In genomic region chr19:54470991-54471782, GRCh38 we compare ENCODE assay signal across 8 cellular contexts. TPM values are rescaled to one million over a fixed set of nuclear protein-coding genes. Genes with fewer than 3 reads are reported as not detected.
DNase-seq lines count a peak whose midpoint lies in the region; ATAC-seq, FAIRE-seq and TF ChIP-seq lines count a peak whose summit lies in the region.

No MANE protein-coding gene starts in this region.

- H3K27ac ChIP-seq in kidney (ENCODE audit: low read depth in 2 of 2, low read length in 2 of 2), result peak overlapping the region; percentile 2 to 67

- DNase-seq in HT-29 (ENCODE audit: low spot score), result peak; percentile 86
- DNase-seq in bronchial epithelial cell (ENCODE audit: low read depth), result no peak
- peak; percentile 83 for DNase-seq in kidney
- DNase-seq in stimulated activated naive B cell treated with anti-CD40 and anti-IgM and Interleukin-4, amounts not matched to agents 10 μg/mL and 1 μg/mL and 100 μg/mL, for 72 hours, result no peak
- no peak for DNase-seq in NCI-H1105 (lab: John Stamatoyannopoulos, UW)
- DNase-seq in KG1 (lab: John Stamatoyannopoulos, UW), result no peak

- H3K27me3 Mint-ChIP-seq in stimulated activated naive B cell treated with anti-CD40 and anti-IgM and Interleukin-4, amounts not matched to agents 10 μg/mL and 1 μg/mL and 100 μg/mL, for 72 hours, result peaks cover 38 to 54% of the 10 kb centered on the region in 2 donors

- peak; percentile 58 to 63 for ATAC-seq in stimulated activated naive B cell treated with anti-CD40 and anti-IgM and Interleukin-4, amounts not matched to agents 10 μg/mL and 1 μg/mL and 100 μg/mL, for 72 hours (replicated peaks)
- ATAC-seq in HG02798 (IDR thresholded peaks at IDR 0.05; ENCODE audit: poor library complexity, unreplicated experiment) (no peak), HG02623 (IDR thresholded peaks at IDR 0.05; ENCODE audit: unreplicated experiment) (no peak)

- peaks cover 21% of the 10 kb centered on the region in 2 donors for H3K4me1 Mint-ChIP-seq in stimulated activated naive B cell treated with anti-CD40 and anti-IgM and Interleukin-4, amounts not matched to agents 10 μg/mL and 1 μg/mL and 100 μg/mL, for 72 hours

- peak overlapping the region; percentile 70 to 74 for H3K4me3 Mint-ChIP-seq in stimulated activated naive B cell treated with anti-CD40 and anti-IgM and Interleukin-4, amounts not matched to agents 10 μg/mL and 1 μg/mL and 100 μg/mL, for 72 hours

- peak overlapping the region in 1 of 2 donors; percentile 51 for H3K9ac ChIP-seq in kidney (ENCODE audit: low read length in 2 of 2)

- no peaks in the 10 kb centered on the region for H3K9me3 Mint-ChIP-seq in stimulated activated naive B cell treated with anti-CD40 and anti-IgM and Interleukin-4, amounts not matched to agents 10 μg/mL and 1 μg/mL and 100 μg/mL, for 72 hours

- peaks cover 0 to 9% of the 10 kb centered on the region in 2 donors for H3K4me1 ChIP-seq in kidney (ENCODE audit: control insufficient read depth in 1 of 2, insufficient read depth in 1 of 2, low read depth in 1 of 2, low read length in 2 of 2)

- TF ChIP-seq CTCF in bronchial epithelial cell (IDR thresholded peaks at IDR 0.05; ENCODE audit: insufficient read depth, low read length, severe bottlenecking) (no peak), kidney (IDR thresholded peaks at IDR 0.05; ENCODE audit: borderline replicate concordance, extremely low read depth, insufficient read depth) (no peak)

- no peaks in the 10 kb centered on the region for H3K36me3 Mint-ChIP-seq in stimulated activated naive B cell treated with anti-CD40 and anti-IgM and Interleukin-4, amounts not matched to agents 10 μg/mL and 1 μg/mL and 100 μg/mL, for 72 hours

- no peaks in the 10 kb centered on the region for H3K9me3 ChIP-seq in kidney (ENCODE audit: control insufficient read depth in 1 of 2, low read length in 2 of 2)

- peak overlapping the region; percentile 60 for H3K27ac Mint-ChIP-seq in stimulated activated naive B cell treated with anti-CD40 and anti-IgM and Interleukin-4, amounts not matched to agents 10 μg/mL and 1 μg/mL and 100 μg/mL, for 72 hours

- FAIRE-seq in bronchial epithelial cell (lab: Jason Lieb, UNC), result no peak
- FAIRE-seq in kidney (lab: Jason Lieb, UNC), result no peak

- H3K36me3 ChIP-seq in bronchial epithelial cell (ENCODE audit: control insufficient read depth, insufficient read depth, low read length) (no peaks in the 10 kb centered on the region), kidney (ENCODE audit: control insufficient read depth in 1 of 2, insufficient read depth in 2 of 2, low read length in 2 of 2) (no peaks in the 10 kb centered on the region)

- peak overlapping the region; percentile 64 for H3K4me3 ChIP-seq in bronchial epithelial cell (ENCODE audit: low read depth, low read length)
- peak overlapping the region in 1 of 2 donors; percentile 32 for H3K4me3 ChIP-seq in kidney (ENCODE audit: low read length in 2 of 2)

- H3K27me3 ChIP-seq in bronchial epithelial cell (ENCODE audit: control insufficient read depth, insufficient read depth, low read length), result no peaks in the 10 kb centered on the region

- intact Hi-C loops in kidney (cut with DNase I), result no loop called here

RNA-seq across cellular contexts. Expression of gene CDC42EP5, which starts 1.9 kb away (rescaled TPM):
- 59.0 and 72.4 TPM in 2 replicates for total RNA-seq in HT-29 (2014; rRNA removed; shearing (Covaris generic))
- 18.2 and 20.4 TPM in 2 replicates for total RNA-seq in bronchial epithelial cell
- total RNA-seq in kidney, result 29.9 TPM
- 19.3 TPM for polyA plus RNA-seq in kidney (ENCODE audit: insufficient read depth, low read depth, low replicate concordance)

RNA-seq across cellular contexts. Expression of gene LENG9, which starts 7.6 kb away (rescaled TPM):
- 40.2 and 46.4 TPM in 2 replicates for total RNA-seq in HT-29 (2014; rRNA removed; shearing (Covaris generic))
- total RNA-seq in bronchial epithelial cell, result 6.5 and 15.0 TPM in 2 replicates
- total RNA-seq in kidney, result 6.8 TPM
- polyA plus RNA-seq in kidney (ENCODE audit: insufficient read depth, low read depth, low replicate concordance), result 2.0 TPM

RNA-seq across cellular contexts. Expression of gene LENG8, which starts 22.2 kb away (rescaled TPM):
- total RNA-seq in HT-29 (2014; rRNA removed; shearing (Covaris generic)), result 153 TPM in 2 replicates
- total RNA-seq in bronchial epithelial cell, result 26.3 and 37.8 TPM in 2 replicates
- 208 TPM for total RNA-seq in kidney
- polyA plus RNA-seq in kidney (ENCODE audit: insufficient read depth, low read depth, low replicate concordance), result 48.6 TPM

RNA-seq across cellular contexts. Expression of gene LAIR2, which starts 31.4 kb away (rescaled TPM):
- not detected in 2 replicates for total RNA-seq in HT-29 (2014; rRNA removed; shearing (Covaris generic))
- total RNA-seq in bronchial epithelial cell (not detected in 2 replicates), kidney (not detected)
- polyA plus RNA-seq in kidney (ENCODE audit: insufficient read depth, low read depth, low replicate concordance), result not detected

RNA-seq across cellular contexts. Expression of gene TTYH1, which starts 55.9 kb away (rescaled TPM):
- not detected in 2 replicates for total RNA-seq in HT-29 (2014; rRNA removed; shearing (Covaris generic))
- 0.26 TPM in 1 of 2 replicates, not detected in the other for total RNA-seq in bronchial epithelial cell
- total RNA-seq in kidney, result 1.5 TPM
- 1.9 TPM for polyA plus RNA-seq in kidney (ENCODE audit: insufficient read depth, low read depth, low replicate concordance)

Comparison
In these comparisons a context has a peak if more than half of its experiments do, and no peak if none do; other contexts are left out.
1. DNase-seq: peak in HT-29 (single experiment) and kidney (single experiment); none in bronchial epithelial cell (single experiment), stimulated activated naive B cell treated with anti-CD40 and anti-IgM and Interleukin-4, amounts not matched to agents 10 μg/mL and 1 μg/mL and 100 μg/mL, for 72 hours (single experiment), NCI-H1105 (single experiment) and KG1 (single experiment).
2. ATAC-seq: peak in stimulated activated naive B cell treated with anti-CD40 and anti-IgM and Interleukin-4, amounts not matched to agents 10 μg/mL and 1 μg/mL and 100 μg/mL, for 72 hours (2 of 2); none in HG02798 (single experiment) and HG02623 (single experiment).